In the genomic region with DNA sequence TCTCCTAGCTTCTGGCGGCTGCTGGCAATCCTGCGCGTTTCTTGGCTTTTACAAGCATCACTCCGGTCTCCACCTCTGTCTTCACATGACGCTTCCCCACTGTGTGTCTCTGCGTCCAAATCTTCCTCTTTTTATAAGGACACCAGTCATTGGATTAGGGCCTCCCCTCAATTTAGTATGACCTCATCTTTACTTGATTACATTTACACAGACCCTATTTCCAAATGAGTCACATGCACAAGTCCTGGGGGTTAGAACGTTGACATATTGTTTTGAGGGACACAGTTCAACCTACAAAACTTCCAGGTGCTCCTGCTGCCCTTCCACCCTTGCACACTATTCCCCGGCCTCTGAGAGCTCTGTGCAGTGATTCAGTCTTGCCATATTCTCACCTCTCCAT, we compare ENCODE assay signal across 34 cellular contexts.
"Had no signal": no experiment of that assay in that cellular context is flagged by ENCODE, and none has a peak within 500 bp of the region (broad histone marks: within the 10 kb centered on the region; RNA-seq: fewer than 3 reads in every experiment).

No MANE protein-coding gene starts in this region.

- H3K27me3 ChIP-seq: ascending aorta, breast epithelium, cardiac muscle cell, colonic mucosa, esophagus muscularis mucosa, gastrocnemius medialis had no signal

- H3K27ac Mint-ChIP-seq: activated B cell treated with CpG ODN at 0.5 μM for 24 hours; activated CD8-positive, alpha-beta memory T cell treated with anti-CD3 and anti-CD28 coated beads, Interleukin-2, amount 10 ng/mL, durations not matched to agents 7 days and 5 days; activated CD8-positive, alpha-beta T cell treated with anti-CD3 and anti-CD28 coated beads for 36 hours; activated naive CD4-positive, alpha-beta T cell treated with anti-CD3 and anti-CD28 coated beads, Interleukin-2, amount 10 ng/mL, durations not matched to agents 7 days and 5 days; activated naive CD4-positive, alpha-beta T cell treated with anti-CD3 and anti-CD28 coated beads, Interleukin-2, amount 50 U/mL, for 72 hours; activated naive CD8-positive, alpha-beta T cell treated with anti-CD3 and anti-CD28 coated beads, Interleukin-2, amount 10 ng/mL, durations not matched to agents 7 days and 5 days; activated T-cell treated with anti-CD3 and anti-CD28 coated beads, Interleukin-2, amount 50 U/mL, for 24 hours; activated T-cell treated with anti-CD3 and anti-CD28 coated beads, Interleukin-2, amount 50 U/mL, for 72 hours; T-helper 17 cell; T-helper 2 cell treated with Interferon-gamma antibody and Interleukin-4, amounts not matched to agents 5 μg/mL and 100 μg/mL, for 36 hours had no signal

- H3K27ac ChIP-seq: ascending aorta, breast epithelium, cardiac muscle cell, colonic mucosa, esophagus muscularis mucosa, foreskin keratinocyte, gastrocnemius medialis, heart right ventricle, WERI-Rb-1 had no signal

- H3K4me1 ChIP-seq: ascending aorta, breast epithelium, colonic mucosa had no signal

- H3K36me3 Mint-ChIP-seq: activated CD8-positive, alpha-beta memory T cell treated with anti-CD3 and anti-CD28 coated beads, Interleukin-2, amount 10 ng/mL, durations not matched to agents 7 days and 5 days; activated naive CD4-positive, alpha-beta T cell treated with anti-CD3 and anti-CD28 coated beads, Interleukin-2, amount 10 ng/mL, durations not matched to agents 7 days and 5 days; activated naive CD4-positive, alpha-beta T cell treated with anti-CD3 and anti-CD28 coated beads, Interleukin-2, amount 50 U/mL, for 72 hours; activated naive CD8-positive, alpha-beta T cell treated with anti-CD3 and anti-CD28 coated beads, Interleukin-2, amount 10 ng/mL, durations not matched to agents 7 days and 5 days; brain had no signal

- H3K9me3 Mint-ChIP-seq: activated B cell treated with CpG ODN at 0.5 μM for 24 hours; activated CD8-positive, alpha-beta T cell treated with anti-CD3 and anti-CD28 coated beads for 36 hours; activated naive CD4-positive, alpha-beta T cell treated with anti-CD3 and anti-CD28 coated beads, Interleukin-2, amount 10 ng/mL, durations not matched to agents 7 days and 5 days; activated naive CD4-positive, alpha-beta T cell treated with anti-CD3 and anti-CD28 coated beads, Interleukin-2, amount 50 U/mL, for 72 hours; activated naive CD8-positive, alpha-beta T cell treated with anti-CD3 and anti-CD28 coated beads, Interleukin-2, amount 10 ng/mL, durations not matched to agents 7 days and 5 days; activated T-cell treated with anti-CD3 and anti-CD28 coated beads, Interleukin-2, amount 50 U/mL, for 24 hours; activated T-cell treated with anti-CD3 and anti-CD28 coated beads, Interleukin-2, amount 50 U/mL, for 72 hours; T-helper 2 cell treated with Interferon-gamma antibody and Interleukin-4, amounts not matched to agents 5 μg/mL and 100 μg/mL, for 36 hours had no signal

- H3K4me1 Mint-ChIP-seq: activated B cell treated with CpG ODN at 0.5 μM for 24 hours; activated CD8-positive, alpha-beta memory T cell treated with anti-CD3 and anti-CD28 coated beads, Interleukin-2, amount 10 ng/mL, durations not matched to agents 7 days and 5 days; activated naive CD4-positive, alpha-beta T cell treated with anti-CD3 and anti-CD28 coated beads, Interleukin-2, amount 10 ng/mL, durations not matched to agents 7 days and 5 days; activated naive CD8-positive, alpha-beta T cell treated with anti-CD3 and anti-CD28 coated beads, Interleukin-2, amount 10 ng/mL, durations not matched to agents 7 days and 5 days had no signal

- H3K36me3 ChIP-seq: ascending aorta, breast epithelium, cardiac muscle cell, colonic mucosa, esophagus muscularis mucosa, gastrocnemius medialis, heart right ventricle, WERI-Rb-1 had no signal

- H3K4me3 Mint-ChIP-seq: activated B cell treated with CpG ODN at 0.5 μM for 24 hours; activated CD8-positive, alpha-beta memory T cell treated with anti-CD3 and anti-CD28 coated beads, Interleukin-2, amount 10 ng/mL, durations not matched to agents 7 days and 5 days; activated CD8-positive, alpha-beta T cell treated with anti-CD3 and anti-CD28 coated beads for 36 hours; activated naive CD4-positive, alpha-beta T cell treated with anti-CD3 and anti-CD28 coated beads, Interleukin-2, amount 10 ng/mL, durations not matched to agents 7 days and 5 days; activated naive CD8-positive, alpha-beta T cell treated with anti-CD3 and anti-CD28 coated beads, Interleukin-2, amount 10 ng/mL, durations not matched to agents 7 days and 5 days; activated T-cell treated with anti-CD3 and anti-CD28 coated beads, Interleukin-2, amount 50 U/mL, for 24 hours; activated T-cell treated with anti-CD3 and anti-CD28 coated beads, Interleukin-2, amount 50 U/mL, for 72 hours; brain; T-helper 17 cell; T-helper 2 cell treated with Interferon-gamma antibody and Interleukin-4, amounts not matched to agents 5 μg/mL and 100 μg/mL, for 36 hours had no signal

- H3K9me3 ChIP-seq: ascending aorta, breast epithelium, colonic mucosa, esophagus muscularis mucosa, gastrocnemius medialis, heart right ventricle had no signal

- H3K27me3 Mint-ChIP-seq: activated CD8-positive, alpha-beta T cell treated with anti-CD3 and anti-CD28 coated beads for 36 hours; activated T-cell treated with anti-CD3 and anti-CD28 coated beads, Interleukin-2, amount 50 U/mL, for 24 hours had no signal

- ATAC-seq: activated CD4-positive, CD25-positive, alpha-beta regulatory T cell treated with anti-CD3 and anti-CD28 coated beads, Interleukin-2, amount 50 U/mL, for 24 hours; activated CD8-positive, alpha-beta memory T cell treated with anti-CD3 and anti-CD28 coated beads, Interleukin-2, amount 10 ng/mL, durations not matched to agents 7 days and 5 days; activated CD8-positive, alpha-beta T cell treated with anti-CD3 and anti-CD28 coated beads for 36 hours; activated naive CD4-positive, alpha-beta T cell treated with anti-CD3 and anti-CD28 coated beads, Interleukin-2, amount 50 U/mL, for 72 hours; activated T-cell treated with anti-CD3 and anti-CD28 coated beads, Interleukin-2, amount 50 U/mL, for 72 hours; foreskin keratinocyte; gastrocnemius medialis; T-helper 17 cell had no signal

- H3K4me3 ChIP-seq: ascending aorta, breast epithelium, cardiac muscle cell, colonic mucosa, esophagus muscularis mucosa, gastrocnemius medialis, heart right ventricle had no signal

- DNase-seq: activated B cell treated with CpG ODN at 0.5 μM for 24 hours; activated CD4-positive, alpha-beta T cell treated with anti-CD3 and anti-CD28 coated beads for 48 hours; activated CD4-positive, alpha-beta T cell treated with anti-CD3 and anti-CD28 coated beads, Interleukin-2, amount 50 U/mL, for 1 hour; activated CD4-positive, alpha-beta T cell treated with anti-CD3 and anti-CD28 coated beads, Interleukin-2, amount 50 U/mL, for 48 hours; activated CD8-positive, alpha-beta memory T cell treated with anti-CD3 and anti-CD28 coated beads, Interleukin-2, amount 10 ng/mL, durations not matched to agents 7 days and 5 days; activated CD8-positive, alpha-beta memory T cell treated with anti-CD3 and anti-CD28 coated beads, Interleukin-2, amount 50 U/mL, for 48 hours; activated CD8-positive, alpha-beta T cell treated with anti-CD3 and anti-CD28 coated beads for 36 hours; activated gamma-delta T cell; activated naive CD4-positive, alpha-beta T cell; activated naive CD4-positive, alpha-beta T cell treated with anti-CD3 and anti-CD28 coated beads, Interleukin-2, amount 10 ng/mL, durations not matched to agents 7 days and 5 days; activated naive CD8-positive, alpha-beta T cell treated with anti-CD3 and anti-CD28 coated beads, Interleukin-2, amount 10 ng/mL, durations not matched to agents 7 days and 5 days; activated T-cell treated with anti-CD3 and anti-CD28 coated beads for 4 hours; activated T-cell treated with anti-CD3 and anti-CD28 coated beads, Interleukin-2, amount 50 U/mL, for 24 hours; activated T-cell treated with anti-CD3 and anti-CD28 coated beads, Interleukin-2, amount 50 U/mL, for 72 hours; central memory CD4-positive, alpha-beta T cell; cerebellar nuclear complex; colonic mucosa; effector CD8-positive, alpha-beta T cell; erythroblast; foreskin keratinocyte; gastrocnemius medialis; heart right ventricle; T-helper 1 cell; T-helper 17 cell; T1000; WERI-Rb-1 had no signal
